In genomic region chr7:33039257-33039904, GRCh38 we compare ENCODE assay signal across 8 cellular contexts. TPM values are rescaled to one million over a fixed set of nuclear protein-coding genes. Genes with fewer than 3 reads are reported as not detected.
A peak's percentile ranks its signal among the peaks of the same experiment; 100 is the strongest.
DNase-seq lines count a peak whose midpoint lies in the region; ATAC-seq and TF ChIP-seq lines count a peak whose summit lies in the region.

No MANE protein-coding gene starts in this region.

- peak overlapping the region; percentile 77 for H3K4me3 Mint-ChIP-seq in activated T-helper 17 cell treated with anti-CD3 and anti-CD28 coated beads, Interleukin-2, amount 50 U/mL, for 72 hours
- H3K4me3 Mint-ChIP-seq in neural progenitor cell: no peak overlapping the region

- no peak for TF ChIP-seq CTCF in uterus (IDR thresholded peaks at IDR 0.05)
- no peak for TF ChIP-seq CTCF in neural progenitor cell (IDR thresholded peaks at IDR 0.05)

- H3K9me3 Mint-ChIP-seq in activated T-helper 17 cell treated with anti-CD3 and anti-CD28 coated beads, Interleukin-2, amount 50 U/mL, for 72 hours: no peaks in the 10 kb centered on the region
- H3K9me3 Mint-ChIP-seq in neural progenitor cell: no peaks in the 10 kb centered on the region

- peaks cover 10% of the 10 kb centered on the region for H3K36me3 Mint-ChIP-seq in activated T-helper 17 cell treated with anti-CD3 and anti-CD28 coated beads, Interleukin-2, amount 50 U/mL, for 72 hours (ENCODE audit: low read depth)
- H3K36me3 Mint-ChIP-seq in neural progenitor cell: peaks cover 14% of the 10 kb centered on the region

- peaks cover 0 to 4% of the 10 kb centered on the region in 2 donors for H3K4me1 ChIP-seq in uterus
- no peaks in the 10 kb centered on the region for H3K4me1 ChIP-seq in neural progenitor cell

- no peak overlapping the region for H2AFZ ChIP-seq in neural progenitor cell (replicated peaks)

- ATAC-seq in GM18502 (IDR thresholded peaks at IDR 0.05; ENCODE audit: poor library complexity, unreplicated experiment): peak; percentile 42
- peak; percentile 27 for ATAC-seq in HG03175 (IDR thresholded peaks at IDR 0.05; ENCODE audit: unreplicated experiment)
- ATAC-seq in activated T-helper 17 cell treated with anti-CD3 and anti-CD28 coated beads, Interleukin-2, amount 50 U/mL, for 72 hours (replicated peaks): no peak
- ATAC-seq in HG03039 (IDR thresholded peaks at IDR 0.05; ENCODE audit: unreplicated experiment): no peak

- no peaks in the 10 kb centered on the region for H3K27me3 Mint-ChIP-seq in activated T-helper 17 cell treated with anti-CD3 and anti-CD28 coated beads, Interleukin-2, amount 50 U/mL, for 72 hours
- peaks cover 3% of the 10 kb centered on the region for H3K27me3 Mint-ChIP-seq in neural progenitor cell (ENCODE audit: insufficient read depth, low read depth)

- peak; percentile 21 for DNase-seq in kidney glomerular epithelial cell (lab: John Stamatoyannopoulos, UW)
- DNase-seq in uterus: no peak
- no peak for DNase-seq in epidermal melanocyte (ENCODE audit: insufficient read length, low spot score)
- no peak for DNase-seq in neural progenitor cell (ENCODE audit: low spot score)

- peaks cover 57% of the 10 kb centered on the region for H4K20me1 ChIP-seq in neural progenitor cell (ENCODE audit: low read depth)

- no peak for TF ChIP-seq POLR2A in uterus (IDR thresholded peaks at IDR 0.05)

- peak overlapping the region; percentile 65 for H3K27ac Mint-ChIP-seq in activated T-helper 17 cell treated with anti-CD3 and anti-CD28 coated beads, Interleukin-2, amount 50 U/mL, for 72 hours
- no peak overlapping the region for H3K27ac Mint-ChIP-seq in neural progenitor cell

- peaks cover 38% of the 10 kb centered on the region for H3K4me1 Mint-ChIP-seq in activated T-helper 17 cell treated with anti-CD3 and anti-CD28 coated beads, Interleukin-2, amount 50 U/mL, for 72 hours
- H3K4me1 Mint-ChIP-seq in neural progenitor cell: peaks cover 12% of the 10 kb centered on the region

- H3F3A ChIP-seq in neural progenitor cell (ENCODE audit: low read depth): no peaks in the 10 kb centered on the region

- intact Hi-C loops in uterus (cut with DNase I; ENCODE audit: low total_unique reads): no loop called here

- no peak overlapping the region for H3K9ac ChIP-seq in neural progenitor cell

- no peaks in the 10 kb centered on the region for H3K9me3 ChIP-seq in uterus
- no peaks in the 10 kb centered on the region for H3K9me3 ChIP-seq in neural progenitor cell (ENCODE audit: low read depth)

- H3K4me3 ChIP-seq in uterus: peak overlapping the region; percentile 28 to 38
- H3K4me3 ChIP-seq in neural progenitor cell: no peak overlapping the region

- H3K27ac ChIP-seq in uterus: peak overlapping the region; percentile 45 to 93
- H3K27ac ChIP-seq in neural progenitor cell: no peak overlapping the region

- H3K4me2 ChIP-seq in neural progenitor cell: no peak overlapping the region

- H3K79me2 ChIP-seq in neural progenitor cell (ENCODE audit: low read depth): peaks cover 95% of the 10 kb centered on the region

- H3K27me3 ChIP-seq in uterus: no peaks in the 10 kb centered on the region
- H3K27me3 ChIP-seq in neural progenitor cell: no peaks in the 10 kb centered on the region

- H3K36me3 ChIP-seq in uterus (no peaks in the 10 kb centered on the region), neural progenitor cell (no peaks in the 10 kb centered on the region)

RNA-seq across cellular contexts. Expression of gene NT5C3A, which starts 23.2 kb away (rescaled TPM):
- total RNA-seq in activated T-helper 17 cell treated with anti-CD3 and anti-CD28 coated beads, Interleukin-2, amount 50 U/mL, for 72 hours: 10 to 100 TPM; 35.0 to 35.7 TPM
- total RNA-seq in uterus (10 to 100 TPM; 21.3 to 50.2 (median 42.1) TPM), neural progenitor cell (ENCODE audit: low replicate concordance) (34.6 and 72.1 TPM in 2 replicates)

Comparison
In these comparisons a context has a peak if more than half of its experiments do, and no peak if none do; other contexts are left out.
1. ATAC-seq: peak in GM18502 (single experiment) and HG03175 (single experiment); none in activated T-helper 17 cell treated with anti-CD3 and anti-CD28 coated beads, Interleukin-2, amount 50 U/mL, for 72 hours (single experiment) and HG03039 (single experiment).